In the genomic region with DNA sequence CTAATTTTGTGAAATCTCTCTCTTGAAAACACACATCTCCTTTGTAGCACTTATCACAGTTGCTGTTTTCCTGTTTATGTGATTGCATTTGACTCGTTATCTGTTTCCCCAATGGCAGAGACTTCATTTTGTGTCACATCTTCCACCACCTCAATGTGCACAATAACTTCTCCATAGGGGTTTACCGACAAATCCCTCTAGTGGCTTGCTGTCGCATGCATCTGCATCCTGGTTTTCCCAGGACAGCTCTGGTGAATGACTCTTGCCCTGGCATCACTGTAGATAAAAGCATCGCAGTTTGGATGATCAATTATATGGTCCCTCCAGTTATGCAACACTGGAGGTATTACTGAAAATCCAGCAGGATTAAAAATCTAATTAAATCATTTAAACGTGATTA, we compare ENCODE assay signal across 1 cellular context.
TF ChIP-seq lines count a peak whose summit lies in the region.

No MANE protein-coding gene starts in this region.

TF ChIP-seq in H1, 55 proteins besides CTCF, POLR2A, EP300 and RAD21:
- TF ChIP-seq, protein P1, sequence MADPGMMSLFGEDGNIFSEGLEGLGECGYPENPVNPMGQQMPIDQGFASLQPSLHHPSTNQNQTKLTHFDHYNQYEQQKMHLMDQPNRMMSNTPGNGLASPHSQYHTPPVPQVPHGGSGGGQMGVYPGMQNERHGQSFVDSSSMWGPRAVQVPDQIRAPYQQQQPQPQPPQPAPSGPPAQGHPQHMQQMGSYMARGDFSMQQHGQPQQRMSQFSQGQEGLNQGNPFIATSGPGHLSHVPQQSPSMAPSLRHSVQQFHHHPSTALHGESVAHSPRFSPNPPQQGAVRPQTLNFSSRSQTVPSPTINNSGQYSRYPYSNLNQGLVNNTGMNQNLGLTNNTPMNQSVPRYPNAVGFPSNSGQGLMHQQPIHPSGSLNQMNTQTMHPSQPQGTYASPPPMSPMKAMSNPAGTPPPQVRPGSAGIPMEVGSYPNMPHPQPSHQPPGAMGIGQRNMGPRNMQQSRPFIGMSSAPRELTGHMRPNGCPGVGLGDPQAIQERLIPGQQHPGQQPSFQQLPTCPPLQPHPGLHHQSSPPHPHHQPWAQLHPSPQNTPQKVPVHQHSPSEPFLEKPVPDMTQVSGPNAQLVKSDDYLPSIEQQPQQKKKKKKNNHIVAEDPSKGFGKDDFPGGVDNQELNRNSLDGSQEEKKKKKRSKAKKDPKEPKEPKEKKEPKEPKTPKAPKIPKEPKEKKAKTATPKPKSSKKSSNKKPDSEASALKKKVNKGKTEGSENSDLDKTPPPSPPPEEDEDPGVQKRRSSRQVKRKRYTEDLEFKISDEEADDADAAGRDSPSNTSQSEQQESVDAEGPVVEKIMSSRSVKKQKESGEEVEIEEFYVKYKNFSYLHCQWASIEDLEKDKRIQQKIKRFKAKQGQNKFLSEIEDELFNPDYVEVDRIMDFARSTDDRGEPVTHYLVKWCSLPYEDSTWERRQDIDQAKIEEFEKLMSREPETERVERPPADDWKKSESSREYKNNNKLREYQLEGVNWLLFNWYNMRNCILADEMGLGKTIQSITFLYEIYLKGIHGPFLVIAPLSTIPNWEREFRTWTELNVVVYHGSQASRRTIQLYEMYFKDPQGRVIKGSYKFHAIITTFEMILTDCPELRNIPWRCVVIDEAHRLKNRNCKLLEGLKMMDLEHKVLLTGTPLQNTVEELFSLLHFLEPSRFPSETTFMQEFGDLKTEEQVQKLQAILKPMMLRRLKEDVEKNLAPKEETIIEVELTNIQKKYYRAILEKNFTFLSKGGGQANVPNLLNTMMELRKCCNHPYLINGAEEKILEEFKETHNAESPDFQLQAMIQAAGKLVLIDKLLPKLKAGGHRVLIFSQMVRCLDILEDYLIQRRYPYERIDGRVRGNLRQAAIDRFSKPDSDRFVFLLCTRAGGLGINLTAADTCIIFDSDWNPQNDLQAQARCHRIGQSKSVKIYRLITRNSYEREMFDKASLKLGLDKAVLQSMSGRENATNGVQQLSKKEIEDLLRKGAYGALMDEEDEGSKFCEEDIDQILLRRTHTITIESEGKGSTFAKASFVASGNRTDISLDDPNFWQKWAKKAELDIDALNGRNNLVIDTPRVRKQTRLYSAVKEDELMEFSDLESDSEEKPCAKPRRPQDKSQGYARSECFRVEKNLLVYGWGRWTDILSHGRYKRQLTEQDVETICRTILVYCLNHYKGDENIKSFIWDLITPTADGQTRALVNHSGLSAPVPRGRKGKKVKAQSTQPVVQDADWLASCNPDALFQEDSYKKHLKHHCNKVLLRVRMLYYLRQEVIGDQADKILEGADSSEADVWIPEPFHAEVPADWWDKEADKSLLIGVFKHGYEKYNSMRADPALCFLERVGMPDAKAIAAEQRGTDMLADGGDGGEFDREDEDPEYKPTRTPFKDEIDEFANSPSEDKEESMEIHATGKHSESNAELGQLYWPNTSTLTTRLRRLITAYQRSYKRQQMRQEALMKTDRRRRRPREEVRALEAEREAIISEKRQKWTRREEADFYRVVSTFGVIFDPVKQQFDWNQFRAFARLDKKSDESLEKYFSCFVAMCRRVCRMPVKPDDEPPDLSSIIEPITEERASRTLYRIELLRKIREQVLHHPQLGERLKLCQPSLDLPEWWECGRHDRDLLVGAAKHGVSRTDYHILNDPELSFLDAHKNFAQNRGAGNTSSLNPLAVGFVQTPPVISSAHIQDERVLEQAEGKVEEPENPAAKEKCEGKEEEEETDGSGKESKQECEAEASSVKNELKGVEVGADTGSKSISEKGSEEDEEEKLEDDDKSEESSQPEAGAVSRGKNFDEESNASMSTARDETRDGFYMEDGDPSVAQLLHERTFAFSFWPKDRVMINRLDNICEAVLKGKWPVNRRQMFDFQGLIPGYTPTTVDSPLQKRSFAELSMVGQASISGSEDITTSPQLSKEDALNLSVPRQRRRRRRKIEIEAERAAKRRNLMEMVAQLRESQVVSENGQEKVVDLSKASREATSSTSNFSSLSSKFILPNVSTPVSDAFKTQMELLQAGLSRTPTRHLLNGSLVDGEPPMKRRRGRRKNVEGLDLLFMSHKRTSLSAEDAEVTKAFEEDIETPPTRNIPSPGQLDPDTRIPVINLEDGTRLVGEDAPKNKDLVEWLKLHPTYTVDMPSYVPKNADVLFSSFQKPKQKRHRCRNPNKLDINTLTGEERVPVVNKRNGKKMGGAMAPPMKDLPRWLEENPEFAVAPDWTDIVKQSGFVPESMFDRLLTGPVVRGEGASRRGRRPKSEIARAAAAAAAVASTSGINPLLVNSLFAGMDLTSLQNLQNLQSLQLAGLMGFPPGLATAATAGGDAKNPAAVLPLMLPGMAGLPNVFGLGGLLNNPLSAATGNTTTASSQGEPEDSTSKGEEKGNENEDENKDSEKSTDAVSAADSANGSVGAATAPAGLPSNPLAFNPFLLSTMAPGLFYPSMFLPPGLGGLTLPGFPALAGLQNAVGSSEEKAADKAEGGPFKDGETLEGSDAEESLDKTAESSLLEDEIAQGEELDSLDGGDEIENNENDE (IDR thresholded peaks at IDR 0.05; ENCODE audit: insufficient replicate concordance, low read length), result no peak
- TF ChIP-seq CBX5 (IDR thresholded peaks at IDR 0.05; ENCODE audit: low read depth, low read length) (no peak), CHD2 (IDR thresholded peaks at IDR 0.05; ENCODE audit: low read length) (no peak), FOSL1 (IDR thresholded peaks at IDR 0.05; ENCODE audit: insufficient read depth, low read depth, low read length) (no peak), NANOG (IDR thresholded peaks at IDR 0.05; ENCODE audit: insufficient read depth, low read depth, low read length, poor library complexity, severe bottlenecking) (no peak), CBX8 (IDR thresholded peaks at IDR 0.05; ENCODE audit: borderline replicate concordance, low read depth, low read length) (no peak), RFX5 (IDR thresholded peaks at IDR 0.05; ENCODE audit: borderline replicate concordance, low read depth, low read length) (no peak), RBBP5 (IDR thresholded peaks at IDR 0.05; ENCODE audit: borderline replicate concordance, low read depth, low read length) (no peak), SIN3A (conservative IDR thresholded peaks at IDR 0.05 in 1 of 2, IDR thresholded peaks at IDR 0.05 in 1 of 2; ENCODE audit: low read depth in 1 of 2, low read length in 2 of 2) (no peak), EZH2 (IDR thresholded peaks at IDR 0.05; ENCODE audit: low read depth, low read length, severe bottlenecking) (no peak), NRF1 (IDR thresholded peaks at IDR 0.05; ENCODE audit: low read depth, low read length) (no peak), MAFK (IDR thresholded peaks at IDR 0.05; ENCODE audit: low read depth, low read length) (no peak), ASH2L (IDR thresholded peaks at IDR 0.05; ENCODE audit: low read length) (no peak), CHD1 (IDR thresholded peaks at IDR 0.05; ENCODE audit: low read depth, low read length) (no peak), JUN (IDR thresholded peaks at IDR 0.05; ENCODE audit: low read depth, low read length) (no peak), HDAC6 (IDR thresholded peaks at IDR 0.05; ENCODE audit: low read depth, low read length) (no peak), SAP30 (IDR thresholded peaks at IDR 0.05; ENCODE audit: insufficient read depth, insufficient replicate concordance, low read length) (no peak), BACH1 (IDR thresholded peaks at IDR 0.05; ENCODE audit: low read length) (no peak)
- TF ChIP-seq, protein P2, sequence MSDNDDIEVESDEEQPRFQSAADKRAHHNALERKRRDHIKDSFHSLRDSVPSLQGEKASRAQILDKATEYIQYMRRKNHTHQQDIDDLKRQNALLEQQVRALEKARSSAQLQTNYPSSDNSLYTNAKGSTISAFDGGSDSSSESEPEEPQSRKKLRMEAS (IDR thresholded peaks at IDR 0.05), result no peak
- TF ChIP-seq, protein P3, sequence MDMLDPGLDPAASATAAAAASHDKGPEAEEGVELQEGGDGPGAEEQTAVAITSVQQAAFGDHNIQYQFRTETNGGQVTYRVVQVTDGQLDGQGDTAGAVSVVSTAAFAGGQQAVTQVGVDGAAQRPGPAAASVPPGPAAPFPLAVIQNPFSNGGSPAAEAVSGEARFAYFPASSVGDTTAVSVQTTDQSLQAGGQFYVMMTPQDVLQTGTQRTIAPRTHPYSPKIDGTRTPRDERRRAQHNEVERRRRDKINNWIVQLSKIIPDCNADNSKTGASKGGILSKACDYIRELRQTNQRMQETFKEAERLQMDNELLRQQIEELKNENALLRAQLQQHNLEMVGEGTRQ (IDR thresholded peaks at IDR 0.05; ENCODE audit: low read length), result no peak
TF ChIP-seq in H1: peak in this region for 0.
